In the genomic region with DNA sequence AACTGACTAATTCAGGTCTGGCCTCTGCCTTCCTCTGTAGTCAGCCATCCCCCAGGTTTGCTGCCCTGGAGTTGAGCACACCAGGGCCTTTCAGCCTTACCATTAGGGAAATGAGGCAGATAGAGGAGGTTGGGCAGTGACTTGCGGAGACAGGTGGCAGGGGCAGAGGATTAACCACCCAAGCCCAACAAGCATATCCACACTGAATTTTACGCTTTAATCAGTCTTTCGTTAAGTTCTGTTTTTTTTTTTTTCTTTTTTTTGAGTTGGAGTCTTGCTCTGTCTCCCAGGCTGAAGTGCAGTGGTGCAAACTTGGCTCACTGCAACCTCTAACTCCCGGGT, we compare ENCODE assay signal across 9 cellular contexts.
DNase-seq lines count a peak whose midpoint lies in the region; ATAC-seq, FAIRE-seq and TF ChIP-seq lines count a peak whose summit lies in the region.
"Had no signal": no experiment of that assay in that cellular context is flagged by ENCODE, and none has a peak within 500 bp of the region (broad histone marks: within the 10 kb centered on the region; RNA-seq: fewer than 3 reads in every experiment).

No MANE protein-coding gene starts in this region.

- H3K9me3 Mint-ChIP-seq in activated CD4-positive, alpha-beta T cell treated with anti-CD3 and anti-CD28 coated beads, Interleukin-2, amount 10 ng/mL, durations not matched to agents 7 days and 5 days, result no peaks in the 10 kb centered on the region
- no peaks in the 10 kb centered on the region for H3K9me3 Mint-ChIP-seq in stimulated activated effector memory CD8-positive, alpha-beta T cell treated with anti-CD3 and anti-CD28 coated beads, Interleukin-12 subunit alpha, Interleukin-12 subunit beta, amount 100 ng/mL, for 72 hours

- no peaks in the 10 kb centered on the region for H3K27me3 Mint-ChIP-seq in activated CD4-positive, alpha-beta T cell treated with anti-CD3 and anti-CD28 coated beads, Interleukin-2, amount 10 ng/mL, durations not matched to agents 7 days and 5 days

- TF ChIP-seq POLR2A in tibial nerve (IDR thresholded peaks at IDR 0.05), result no peak

- 84 to 99% (median 87%) methylated on average over 4 of the region's 4 CpGs for WGBS in small intestine, 3 donors
- WGBS in tibial nerve, 2 donors, result 84 to 93% methylated on average over 4 of the region's 4 CpGs

- H3K9me3 ChIP-seq in small intestine (ENCODE audit: control insufficient read depth, low read depth) (no peaks in the 10 kb centered on the region), tibial nerve (no peaks in the 10 kb centered on the region)

- H3K27me3 ChIP-seq in small intestine (ENCODE audit: control insufficient read depth in 2 of 2, insufficient read depth in 2 of 2, low read length in 2 of 2), result no peaks in the 10 kb centered on the region
- no peaks in the 10 kb centered on the region for H3K27me3 ChIP-seq in tibial nerve

- H3K4me3 Mint-ChIP-seq in activated CD4-positive, alpha-beta T cell treated with anti-CD3 and anti-CD28 coated beads, Interleukin-2, amount 10 ng/mL, durations not matched to agents 7 days and 5 days, result peak overlapping the region; percentile 45
- H3K4me3 Mint-ChIP-seq in stimulated activated effector memory CD8-positive, alpha-beta T cell treated with anti-CD3 and anti-CD28 coated beads, Interleukin-12 subunit alpha, Interleukin-12 subunit beta, amount 100 ng/mL, for 72 hours, result peak overlapping the region; percentile 95

- ATAC-seq in HG03159 (IDR thresholded peaks at IDR 0.05; ENCODE audit: unreplicated experiment), result peak; percentile 78
- ATAC-seq in stimulated activated effector memory CD8-positive, alpha-beta T cell treated with anti-CD3 and anti-CD28 coated beads, Interleukin-12 subunit alpha, Interleukin-12 subunit beta, amount 100 ng/mL, for 72 hours, result peak; percentile 59

- H3K36me3 ChIP-seq in small intestine (ENCODE audit: control insufficient read depth in 2 of 2, insufficient read depth in 2 of 2, low read length in 2 of 2), result no peaks in the 10 kb centered on the region
- no peaks in the 10 kb centered on the region for H3K36me3 ChIP-seq in tibial nerve

- H3K27ac ChIP-seq in small intestine (ENCODE audit: low read depth in 1 of 2, low read length in 1 of 2) (peak overlapping the region in 1 of 2 donors; percentile 62), tibial nerve (peak overlapping the region in 2 of 4 donors; percentile 28 to 75)
- H3K27ac ChIP-seq: VCaP had no signal

- H3K4me3 ChIP-seq in small intestine (ENCODE audit: low read depth in 1 of 2, low read length in 2 of 2) (no peak overlapping the region), tibial nerve (no peak overlapping the region)

- TF ChIP-seq CTCF in tibial nerve (IDR thresholded peaks at IDR 0.05), result no peak

- CTCF ChIA-PET in activated CD4-positive, alpha-beta T cell treated with anti-CD3 and anti-CD28 coated beads, Interleukin-2, amount 10 ng/mL, durations not matched to agents 7 days and 5 days (lab: Charles Lee), result interaction anchor here (1.2 kb wide), 1 partner anchor 98 kb away, joined by 3 read pairs; no protein-coding TSS in a partner anchor

- POLR2A ChIA-PET in activated CD4-positive, alpha-beta T cell treated with anti-CD3 and anti-CD28 coated beads, Interleukin-2, amount 10 ng/mL, durations not matched to agents 7 days and 5 days (lab: Charles Lee), result no interaction called here

- H3K27ac Mint-ChIP-seq in activated CD4-positive, alpha-beta T cell treated with anti-CD3 and anti-CD28 coated beads, Interleukin-2, amount 10 ng/mL, durations not matched to agents 7 days and 5 days, result peak overlapping the region; percentile 90
- H3K27ac Mint-ChIP-seq in stimulated activated effector memory CD8-positive, alpha-beta T cell treated with anti-CD3 and anti-CD28 coated beads, Interleukin-12 subunit alpha, Interleukin-12 subunit beta, amount 100 ng/mL, for 72 hours, result peak overlapping the region; percentile 93

- peaks cover 97% of the 10 kb centered on the region for H3K4me1 Mint-ChIP-seq in activated CD4-positive, alpha-beta T cell treated with anti-CD3 and anti-CD28 coated beads, Interleukin-2, amount 10 ng/mL, durations not matched to agents 7 days and 5 days
- peaks cover 96% of the 10 kb centered on the region for H3K4me1 Mint-ChIP-seq in stimulated activated effector memory CD8-positive, alpha-beta T cell treated with anti-CD3 and anti-CD28 coated beads, Interleukin-12 subunit alpha, Interleukin-12 subunit beta, amount 100 ng/mL, for 72 hours

- FAIRE-seq in small intestine (lab: Jason Lieb, UNC), result no peak

- DNase-seq in activated naive CD4-positive, alpha-beta T cell treated with Interleukin-2 at 50 U/mL for 16 hours, result peak; percentile 58
- DNase-seq in activated naive CD4-positive, alpha-beta T cell (lab: John Stamatoyannopoulos, UW), result no peak
- no peak for DNase-seq in activated CD4-positive, alpha-beta T cell treated with anti-CD3 and anti-CD28 coated beads, Interleukin-2, amount 10 ng/mL, durations not matched to agents 7 days and 5 days
- peak in 1 of 2 donors; percentile 56 for DNase-seq in stimulated activated effector memory CD8-positive, alpha-beta T cell treated with anti-CD3 and anti-CD28 coated beads, Interleukin-12 subunit alpha, Interleukin-12 subunit beta, amount 100 ng/mL, for 72 hours (ENCODE audit: low spot score in 2 of 2)
- DNase-seq in small intestine (no peak), NCI-H1436 (lab: John Stamatoyannopoulos, UW) (no peak), tibial nerve (ENCODE audit: low spot score in 2 of 2) (no peak)

- peaks cover 2 to 21% of the 10 kb centered on the region in 2 donors for H3K4me1 ChIP-seq in small intestine (ENCODE audit: control insufficient read depth in 2 of 2, insufficient read depth in 1 of 2, low read depth in 1 of 2, low read length in 1 of 2)
- peaks cover 0 to 17% (median 9%) of the 10 kb centered on the region in 4 donors for H3K4me1 ChIP-seq in tibial nerve

- H3K36me3 Mint-ChIP-seq in activated CD4-positive, alpha-beta T cell treated with anti-CD3 and anti-CD28 coated beads, Interleukin-2, amount 10 ng/mL, durations not matched to agents 7 days and 5 days (ENCODE audit: low read depth), result peaks cover 82% of the 10 kb centered on the region
- H3K36me3 Mint-ChIP-seq in stimulated activated effector memory CD8-positive, alpha-beta T cell treated with anti-CD3 and anti-CD28 coated beads, Interleukin-12 subunit alpha, Interleukin-12 subunit beta, amount 100 ng/mL, for 72 hours, result peaks cover 68% of the 10 kb centered on the region

- TF ChIP-seq EP300 in tibial nerve (IDR thresholded peaks at IDR 0.05), result no peak
